ENCODE assay signal across 18 cellular contexts in genomic region chr12:93009533-93009932, GRCh38.
"Had no signal": no experiment of that assay in that cellular context is flagged by ENCODE, and none has a peak within 500 bp of the region (broad histone marks: within the 10 kb centered on the region; RNA-seq: fewer than 3 reads in every experiment).

No MANE protein-coding gene starts in this region.

- ATAC-seq: activated CD8-positive, alpha-beta T cell treated with anti-CD3 and anti-CD28 coated beads, Interleukin-2, amount 10 ng/mL, durations not matched to agents 7 days and 5 days; naive thymus-derived CD4-positive, alpha-beta T cell had no signal

- H3K4me3 ChIP-seq: ascending aorta, esophagus squamous epithelium, thoracic aorta had no signal

- DNase-seq: activated CD4-positive, alpha-beta T cell treated with anti-CD3 and anti-CD28 coated beads for 4 hours; activated CD8-positive, alpha-beta memory T cell treated with anti-CD3 and anti-CD28 coated beads, Interleukin-2, amount 50 U/mL, for 48 hours; activated CD8-positive, alpha-beta T cell treated with anti-CD3 and anti-CD28 coated beads, Interleukin-2, amount 10 ng/mL, durations not matched to agents 7 days and 5 days; activated naive CD4-positive, alpha-beta T cell; esophagus squamous epithelium; foreskin fibroblast; glutamatergic neuron; immature natural killer cell; naive thymus-derived CD4-positive, alpha-beta T cell; retina; stimulated activated CD4-positive, alpha-beta T cell treated with anti-CD3 and anti-CD28 coated beads, Interleukin-4, amount 100 ng/mL, for 1 hour; stimulated activated CD8-positive, alpha-beta memory T cell treated with anti-CD3 and anti-CD28 coated beads, Interleukin-4, amount 100 ng/mL, for 48 hours had no signal

- FAIRE-seq: bronchial epithelial cell, urothelium cell line had no signal

- H3K27ac ChIP-seq: ascending aorta, esophagus squamous epithelium, neutrophil, thoracic aorta, VCaP had no signal

- H3K27me3 ChIP-seq: ascending aorta, esophagus squamous epithelium, neutrophil had no signal

- H3K4me1 ChIP-seq: ascending aorta, esophagus squamous epithelium had no signal

- H3K9me3 ChIP-seq: ascending aorta, esophagus squamous epithelium, neutrophil, thoracic aorta had no signal

- H3K36me3 ChIP-seq: ascending aorta, esophagus squamous epithelium, neutrophil, thoracic aorta had no signal
